Comparison of ENCODE assay signal across 1 cellular context in the genomic region with DNA sequence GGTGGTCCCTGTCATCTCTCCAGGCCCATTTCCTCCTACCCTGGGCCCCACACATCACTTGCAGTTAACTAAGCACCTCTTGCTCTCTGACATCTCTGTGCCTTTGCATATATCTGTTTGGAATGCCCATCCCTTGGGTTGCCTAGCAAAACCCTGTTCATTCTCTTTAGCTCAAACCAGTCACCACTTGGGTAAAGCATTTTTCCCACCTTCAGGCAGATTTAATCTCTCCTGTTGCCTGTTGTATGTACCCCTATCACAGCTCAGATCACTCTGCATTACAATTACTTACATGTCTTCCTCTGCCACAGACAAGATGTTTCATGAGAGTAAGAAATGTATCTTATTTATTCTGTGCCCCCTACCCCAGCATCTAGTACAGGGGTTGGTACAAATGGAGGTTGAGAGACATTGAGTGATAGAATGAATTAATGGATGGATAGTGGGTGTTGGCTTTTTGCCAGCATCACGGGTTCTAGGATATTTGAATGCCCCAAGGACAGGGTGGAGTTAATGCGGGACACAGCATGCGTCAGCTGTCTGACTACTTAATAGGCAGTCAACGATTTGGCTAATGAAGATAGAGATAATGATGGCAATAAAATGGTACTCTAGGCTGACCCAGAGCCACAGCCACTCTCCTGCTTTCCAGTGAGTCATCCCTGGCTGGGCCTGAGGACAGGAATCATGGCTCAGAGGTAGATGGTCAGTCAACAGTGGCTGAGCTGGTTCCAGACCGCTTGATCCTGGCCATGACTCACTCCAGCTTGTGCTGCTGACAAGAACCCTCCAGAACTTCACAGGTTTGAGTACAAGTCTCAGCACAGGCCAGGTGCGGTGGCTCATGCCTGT.
TF ChIP-seq lines count a peak whose summit lies in the region.

No MANE protein-coding gene starts in this region.

TF ChIP-seq in SK-N-SH treated with all-trans-retinoic acid at 6 μM for 48 hours, 23 proteins besides CTCF, POLR2A, EP300 and RAD21 (continued from another document):
- TF ChIP-seq, protein P1, sequence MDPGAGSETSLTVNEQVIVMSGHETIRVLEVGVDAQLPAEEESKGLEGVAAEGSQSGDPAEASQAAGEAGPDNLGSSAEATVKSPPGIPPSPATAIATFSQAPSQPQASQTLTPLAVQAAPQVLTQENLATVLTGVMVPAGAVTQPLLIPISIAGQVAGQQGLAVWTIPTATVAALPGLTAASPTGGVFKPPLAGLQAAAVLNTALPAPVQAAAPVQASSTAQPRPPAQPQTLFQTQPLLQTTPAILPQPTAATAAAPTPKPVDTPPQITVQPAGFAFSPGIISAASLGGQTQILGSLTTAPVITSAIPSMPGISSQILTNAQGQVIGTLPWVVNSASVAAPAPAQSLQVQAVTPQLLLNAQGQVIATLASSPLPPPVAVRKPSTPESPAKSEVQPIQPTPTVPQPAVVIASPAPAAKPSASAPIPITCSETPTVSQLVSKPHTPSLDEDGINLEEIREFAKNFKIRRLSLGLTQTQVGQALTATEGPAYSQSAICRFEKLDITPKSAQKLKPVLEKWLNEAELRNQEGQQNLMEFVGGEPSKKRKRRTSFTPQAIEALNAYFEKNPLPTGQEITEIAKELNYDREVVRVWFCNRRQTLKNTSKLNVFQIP (CRISPR knock-in tag; IDR thresholded peaks at IDR 0.05; ENCODE audit: borderline replicate concordance, low read depth): no peak
